Comparison of ENCODE assay signal across 8 cellular contexts in genomic region chr10:70145166-70145665, GRCh38. TPM values are rescaled to one million over a fixed set of nuclear protein-coding genes. Genes with fewer than 3 reads are reported as not detected.
DNase-seq lines count a peak whose midpoint lies in the region; ATAC-seq and TF ChIP-seq lines count a peak whose summit lies in the region.

No MANE protein-coding gene starts in this region.

- peak; percentile 6 for DNase-seq in MCF 10A (ENCODE audit: unreplicated experiment)
- no peak for DNase-seq in mesothelial cell of epicardium (ENCODE audit: low spot score in 2 of 2, unreplicated experiment in 2 of 2)
- no peak for DNase-seq in hepatic stellate cell (ENCODE audit: low spot score)
- no peak for DNase-seq in amniotic stem cell (lab: John Stamatoyannopoulos, UW)
- no peak for DNase-seq in NCI-H446 treated with DMSO at 0.1 percent for 48 hours (lab: John Stamatoyannopoulos, UW)

- H3K4me1 Mint-ChIP-seq in MCF 10A (ENCODE audit: insufficient read depth, unreplicated experiment) (peaks cover 14% of the 10 kb centered on the region), mesothelial cell of epicardium (peaks cover 19% of the 10 kb centered on the region)

- intact Hi-C loops in MCF 10A (cut with micrococcal nuclease), result no loop called here

- TF ChIP-seq CTCF in 22Rv1 (IDR thresholded peaks at IDR 0.05) (no peak), MCF 10A (IDR thresholded peaks at IDR 0.05; ENCODE audit: unreplicated experiment) (no peak), mesothelial cell of epicardium (IDR thresholded peaks at IDR 0.05; ENCODE audit: unreplicated experiment) (no peak)

- ATAC-seq in GM18909 (IDR thresholded peaks at IDR 0.05; ENCODE audit: poor library complexity, unreplicated experiment), result peak; percentile 15
- ATAC-seq in HG03520 (IDR thresholded peaks at IDR 0.05; ENCODE audit: unreplicated experiment), result peak; percentile 9

- H3K27me3 Mint-ChIP-seq in MCF 10A (ENCODE audit: insufficient read depth, unreplicated experiment), result no peaks in the 10 kb centered on the region
- no peaks in the 10 kb centered on the region for H3K27me3 Mint-ChIP-seq in mesothelial cell of epicardium (ENCODE audit: low read depth)

- POLR2A ChIA-PET in MCF 10A (lab: Yijun Ruan, JAX), result interaction anchor here (0.7 to 5.0 kb wide), 15 partner anchors 7 to 260 kb away, joined by 3 to 79 read pairs (median 25); partner anchors contain the start of genes AIFM2, EIF4EBP2, PPA1 and SAR1A

- H3K27ac Mint-ChIP-seq in MCF 10A (ENCODE audit: low read depth, unreplicated experiment) (no peak overlapping the region), mesothelial cell of epicardium (peak overlapping the region; percentile 87)

- CTCF ChIA-PET in MCF 10A (lab: Yijun Ruan, JAX), result interaction anchor here (0.6 to 8.2 kb wide), 12 partner anchors 8 to 222 kb away, joined by 3 to 75 read pairs (median 4); partner anchors contain the start of gene SAR1A

- BruUV-seq in MCF 10A (replicated peaks; lab: Mats Ljungman, UMichigan), result no TSS peak

- peak overlapping the region; percentile 94 for H3K27ac ChIP-seq in 22Rv1

- H3K36me3 Mint-ChIP-seq in MCF 10A (ENCODE audit: insufficient read depth, unreplicated experiment) (peaks cover 41% of the 10 kb centered on the region), mesothelial cell of epicardium (peaks cover 9% of the 10 kb centered on the region)

- H3K4me3 Mint-ChIP-seq in MCF 10A (ENCODE audit: unreplicated experiment), result peak overlapping the region; percentile 80
- H3K4me3 Mint-ChIP-seq in mesothelial cell of epicardium, result peak overlapping the region; percentile 72

- no peaks in the 10 kb centered on the region for H3K9me3 Mint-ChIP-seq in MCF 10A (ENCODE audit: unreplicated experiment)
- no peaks in the 10 kb centered on the region for H3K9me3 Mint-ChIP-seq in mesothelial cell of epicardium

RNA-seq across cellular contexts. Expression of gene TYSND1, which starts 1.3 kb away (rescaled TPM):
- 14.6 and 16.5 TPM in 2 replicates for total RNA-seq in MCF 10A (2022)
- total RNA-seq in mesothelial cell of epicardium, result 19.2 to 20.9 TPM (median 19.9 TPM) in 3 replicates

RNA-seq across cellular contexts. Expression of gene AIFM2, which starts 12.6 kb away (rescaled TPM):
- total RNA-seq in MCF 10A (2022) (19.2 and 21.9 TPM in 2 replicates), mesothelial cell of epicardium (9.5 to 10.4 TPM (median 9.9 TPM) in 3 replicates)

RNA-seq across cellular contexts. Expression of gene SAR1A, which starts 25.1 kb away (rescaled TPM):
- total RNA-seq in MCF 10A (2022) (132 and 152 TPM in 2 replicates), mesothelial cell of epicardium (125 to 133 TPM (median 131 TPM) in 3 replicates)
